ENCODE assay signal across 8 cellular contexts in the genomic region with DNA sequence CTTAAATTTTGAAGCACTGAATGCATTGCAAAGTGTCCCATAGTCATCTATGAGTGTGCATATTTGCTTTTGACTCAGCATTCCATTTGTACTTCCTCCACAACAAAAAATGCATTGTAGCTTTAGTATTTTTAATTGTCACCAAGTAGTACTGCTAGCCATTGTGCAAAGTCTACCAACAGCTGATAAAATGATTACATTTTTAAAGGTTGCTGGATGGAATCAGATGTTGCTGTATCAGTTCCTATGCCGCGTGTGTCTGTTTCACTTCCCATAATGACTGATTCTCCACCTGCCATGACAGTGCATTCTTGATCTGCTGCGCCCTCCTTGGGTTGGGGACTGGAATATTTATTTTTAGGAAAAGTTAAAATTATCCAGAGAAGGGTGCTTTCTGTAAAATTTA. TPM values are rescaled to one million over a fixed set of nuclear protein-coding genes. Genes with fewer than 3 reads are reported as not detected.
DNase-seq lines count a peak whose midpoint lies in the region; ATAC-seq, FAIRE-seq and TF ChIP-seq lines count a peak whose summit lies in the region.

No MANE protein-coding gene starts in this region.

- peaks cover 18% of the 10 kb centered on the region for H3K4me1 Mint-ChIP-seq in activated CD8-positive, alpha-beta memory T cell treated with anti-CD3 and anti-CD28 coated beads, Interleukin-2, amount 10 ng/mL, durations not matched to agents 7 days and 5 days

- 0 out of 3 replicates have a peak, but pooled peaks cover 5% of the 10 kb centered on the region for H3K9me3 ChIP-seq in A549
- H3K9me3 ChIP-seq in SU-DHL-6 (ENCODE audit: insufficient read depth, low read length) = no peaks in the 10 kb centered on the region

- CTCF ChIA-PET in A549 (lab: Yijun Ruan, JAX) = interaction anchor here (0.7 to 1.5 kb wide), 6 partner anchors 77 to 1067 kb away, joined by 3 read pairs; no protein-coding TSS in a partner anchor
- CTCF ChIA-PET in activated CD8-positive, alpha-beta memory T cell treated with anti-CD3 and anti-CD28 coated beads, Interleukin-2, amount 10 ng/mL, durations not matched to agents 7 days and 5 days (lab: Charles Lee) = no interaction called here

- ATAC-seq in A549 (peak in 1 of 2 experiments; percentile 38; a peak in 3 of 6 replicates), GM19035 (IDR thresholded peaks at IDR 0.05; ENCODE audit: unreplicated experiment) (peak; percentile 67), HG03060 (IDR thresholded peaks at IDR 0.05; ENCODE audit: low read depth, unreplicated experiment) (peak; percentile 71)
- no peak for ATAC-seq in activated CD8-positive, alpha-beta memory T cell treated with anti-CD3 and anti-CD28 coated beads, Interleukin-2, amount 10 ng/mL, durations not matched to agents 7 days and 5 days
- no peak for ATAC-seq in stimulated activated naive CD8-positive, alpha-beta T cell treated with anti-CD3 and anti-CD28 coated beads, Interleukin-15, Interleukin-2, amounts not matched to agents 100 U/mL and 50 U/mL, for 24 hours

- no peak overlapping the region for H3K9ac ChIP-seq in SU-DHL-6 (ENCODE audit: low read length)

- TF ChIP-seq CTCF in A549 (IDR thresholded peaks at IDR 0.05) (no peak), SU-DHL-6 (IDR thresholded peaks at IDR 0.05; ENCODE audit: insufficient read depth, low read length, poor library complexity, severe bottlenecking) (no peak)

- no peak for TF ChIP-seq EP300 in A549 (IDR thresholded peaks at IDR 0.05)

- no peak for DNase-seq in A549 (ENCODE audit: low read depth in 1 of 2, low spot score in 1 of 2)
- no peak for DNase-seq in activated gamma-delta T cell (lab: John Stamatoyannopoulos, UW)
- no peak for DNase-seq in activated naive CD4-positive, alpha-beta T cell treated with anti-CD3 and anti-CD28 coated beads, Interleukin-2, amount 50 U/mL, for 16 hours
- DNase-seq in activated CD8-positive, alpha-beta memory T cell treated with anti-CD3 and anti-CD28 coated beads, Interleukin-2, amount 10 ng/mL, durations not matched to agents 7 days and 5 days = no peak
- no peak for DNase-seq in stimulated activated naive CD8-positive, alpha-beta T cell treated with anti-CD3 and anti-CD28 coated beads, Interleukin-15, Interleukin-2, amounts not matched to agents 100 U/mL and 50 U/mL, for 24 hours

- TF ChIP-seq POLR2A in A549 (IDR thresholded peaks at IDR 0.05; ENCODE audit: low read length) = no peak

- 78% methylated on average over 3 of the region's 3 CpGs for WGBS in A549 (ENCODE audit: missing lambda C conversion rate)

- H3K36me3 Mint-ChIP-seq in activated CD8-positive, alpha-beta memory T cell treated with anti-CD3 and anti-CD28 coated beads, Interleukin-2, amount 10 ng/mL, durations not matched to agents 7 days and 5 days = peaks cover 2% of the 10 kb centered on the region

- H3F3A ChIP-seq in SU-DHL-6 (ENCODE audit: insufficient read depth) = no peaks in the 10 kb centered on the region; the same call in 1 of the 2 replicates

- no peaks in the 10 kb centered on the region for H3K9me2 ChIP-seq in SU-DHL-6 (replicated peaks; ENCODE audit: insufficient read depth, low read length)

- H3K27ac Mint-ChIP-seq in activated CD8-positive, alpha-beta memory T cell treated with anti-CD3 and anti-CD28 coated beads, Interleukin-2, amount 10 ng/mL, durations not matched to agents 7 days and 5 days = no peak overlapping the region

- no peaks in the 10 kb centered on the region for H4K20me1 ChIP-seq in SU-DHL-6 (ENCODE audit: low read depth, low read length)

- POLR2A ChIA-PET in A549 (lab: Yijun Ruan, JAX) = no interaction called here

- H3K27ac ChIP-seq in A549 = peak overlapping the region; percentile 14 to 43; a peak in 3 of 6 replicates
- H3K27ac ChIP-seq in SU-DHL-6 (ENCODE audit: low read depth, low read length) = peak overlapping the region; percentile 30

- H3K27me3 Mint-ChIP-seq in activated CD8-positive, alpha-beta memory T cell treated with anti-CD3 and anti-CD28 coated beads, Interleukin-2, amount 10 ng/mL, durations not matched to agents 7 days and 5 days = no peaks in the 10 kb centered on the region

- H3K36me3 ChIP-seq in SU-DHL-6 (ENCODE audit: low read length) = no peaks in the 10 kb centered on the region

- H2AFZ ChIP-seq in SU-DHL-6 (ENCODE audit: low read depth, low read length, severe bottlenecking) = no peak overlapping the region

- no peak overlapping the region for H3K4me3 ChIP-seq in A549
- no peak overlapping the region for H3K4me3 ChIP-seq in SU-DHL-6 (ENCODE audit: insufficient read depth, low read length, poor library complexity, severe bottlenecking)

- TF ChIP-seq RAD21 in A549 (conservative IDR thresholded peaks at IDR 0.05 in 1 of 2, IDR thresholded peaks at IDR 0.05 in 1 of 2) = no peak

- H3K4me2 ChIP-seq in A549 = peak overlapping the region; percentile 40
- H3K4me2 ChIP-seq in SU-DHL-6 (ENCODE audit: low read depth, low read length, poor library complexity, severe bottlenecking) = peak overlapping the region; percentile 40

- no peaks in the 10 kb centered on the region for H3K27me3 ChIP-seq in SU-DHL-6 (ENCODE audit: low read length)

- H3K4me3 Mint-ChIP-seq in activated CD8-positive, alpha-beta memory T cell treated with anti-CD3 and anti-CD28 coated beads, Interleukin-2, amount 10 ng/mL, durations not matched to agents 7 days and 5 days = no peak overlapping the region

- FAIRE-seq in A549 (lab: Jason Lieb, UNC) = no peak

- H3K79me2 ChIP-seq in SU-DHL-6 (ENCODE audit: insufficient read depth, low read length) = peaks cover 19% of the 10 kb centered on the region; the same call in 1 of the 2 replicates

- peaks cover 16% of the 10 kb centered on the region for H3K4me1 ChIP-seq in A549

- no peaks in the 10 kb centered on the region for H3K9me3 Mint-ChIP-seq in activated CD8-positive, alpha-beta memory T cell treated with anti-CD3 and anti-CD28 coated beads, Interleukin-2, amount 10 ng/mL, durations not matched to agents 7 days and 5 days (ENCODE audit: low read depth)

TF ChIP-seq in A549, 52 proteins besides CTCF, POLR2A, EP300 and RAD21 (continues in another document):
- TF ChIP-seq NFE2L2 (conservative IDR thresholded peaks at IDR 0.05; ENCODE audit: low read length) (0 out of 2 replicates have a peak, but pooled peaks have one; percentile 4), EHMT2 (IDR thresholded peaks at IDR 0.05; ENCODE audit: low read depth) (no peak), KDM1A (IDR thresholded peaks at IDR 0.05; ENCODE audit: low read depth) (no peak), KDM5A (IDR thresholded peaks at IDR 0.05) (no peak)
- TF ChIP-seq, protein P1, sequence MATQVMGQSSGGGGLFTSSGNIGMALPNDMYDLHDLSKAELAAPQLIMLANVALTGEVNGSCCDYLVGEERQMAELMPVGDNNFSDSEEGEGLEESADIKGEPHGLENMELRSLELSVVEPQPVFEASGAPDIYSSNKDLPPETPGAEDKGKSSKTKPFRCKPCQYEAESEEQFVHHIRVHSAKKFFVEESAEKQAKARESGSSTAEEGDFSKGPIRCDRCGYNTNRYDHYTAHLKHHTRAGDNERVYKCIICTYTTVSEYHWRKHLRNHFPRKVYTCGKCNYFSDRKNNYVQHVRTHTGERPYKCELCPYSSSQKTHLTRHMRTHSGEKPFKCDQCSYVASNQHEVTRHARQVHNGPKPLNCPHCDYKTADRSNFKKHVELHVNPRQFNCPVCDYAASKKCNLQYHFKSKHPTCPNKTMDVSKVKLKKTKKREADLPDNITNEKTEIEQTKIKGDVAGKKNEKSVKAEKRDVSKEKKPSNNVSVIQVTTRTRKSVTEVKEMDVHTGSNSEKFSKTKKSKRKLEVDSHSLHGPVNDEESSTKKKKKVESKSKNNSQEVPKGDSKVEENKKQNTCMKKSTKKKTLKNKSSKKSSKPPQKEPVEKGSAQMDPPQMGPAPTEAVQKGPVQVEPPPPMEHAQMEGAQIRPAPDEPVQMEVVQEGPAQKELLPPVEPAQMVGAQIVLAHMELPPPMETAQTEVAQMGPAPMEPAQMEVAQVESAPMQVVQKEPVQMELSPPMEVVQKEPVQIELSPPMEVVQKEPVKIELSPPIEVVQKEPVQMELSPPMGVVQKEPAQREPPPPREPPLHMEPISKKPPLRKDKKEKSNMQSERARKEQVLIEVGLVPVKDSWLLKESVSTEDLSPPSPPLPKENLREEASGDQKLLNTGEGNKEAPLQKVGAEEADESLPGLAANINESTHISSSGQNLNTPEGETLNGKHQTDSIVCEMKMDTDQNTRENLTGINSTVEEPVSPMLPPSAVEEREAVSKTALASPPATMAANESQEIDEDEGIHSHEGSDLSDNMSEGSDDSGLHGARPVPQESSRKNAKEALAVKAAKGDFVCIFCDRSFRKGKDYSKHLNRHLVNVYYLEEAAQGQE (IDR thresholded peaks at IDR 0.05) = no peak
- TF ChIP-seq, protein P2, sequence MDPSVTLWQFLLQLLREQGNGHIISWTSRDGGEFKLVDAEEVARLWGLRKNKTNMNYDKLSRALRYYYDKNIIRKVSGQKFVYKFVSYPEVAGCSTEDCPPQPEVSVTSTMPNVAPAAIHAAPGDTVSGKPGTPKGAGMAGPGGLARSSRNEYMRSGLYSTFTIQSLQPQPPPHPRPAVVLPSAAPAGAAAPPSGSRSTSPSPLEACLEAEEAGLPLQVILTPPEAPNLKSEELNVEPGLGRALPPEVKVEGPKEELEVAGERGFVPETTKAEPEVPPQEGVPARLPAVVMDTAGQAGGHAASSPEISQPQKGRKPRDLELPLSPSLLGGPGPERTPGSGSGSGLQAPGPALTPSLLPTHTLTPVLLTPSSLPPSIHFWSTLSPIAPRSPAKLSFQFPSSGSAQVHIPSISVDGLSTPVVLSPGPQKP (IDR thresholded peaks at IDR 0.05; ENCODE audit: low read depth, low read length) = no peak
- TF ChIP-seq, protein P3, sequence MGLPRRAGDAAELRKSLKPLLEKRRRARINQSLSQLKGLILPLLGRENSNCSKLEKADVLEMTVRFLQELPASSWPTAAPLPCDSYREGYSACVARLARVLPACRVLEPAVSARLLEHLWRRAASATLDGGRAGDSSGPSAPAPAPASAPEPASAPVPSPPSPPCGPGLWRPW (IDR thresholded peaks at IDR 0.05) = no peak

RNA-seq across cellular contexts. Expression of a gene that starts 41.2 kb away (rescaled TPM):
- 7.5 and 8.0 TPM in 2 replicates for polyA plus RNA-seq in A549 (2011; rRNA removed)
- 0.83 and 1.0 TPM in 2 replicates for polyA plus RNA-seq in A549 (2012; cell fraction: cytosol; rRNA removed)
- polyA plus RNA-seq in A549 (2012; cell fraction: nucleus; rRNA removed) = 2.0 and 2.9 TPM in 2 replicates
- 3.3 to 3.5 TPM (median 3.4 TPM) in 3 replicates for polyA plus RNA-seq in A549 (2017; fragmentation: RNase III; extraction: RNeasy Plus Mini Kit Qiagen cat#74134 plus additional on column Dnase treatment)
- 17.4 and 18.8 TPM in 2 replicates for polyA minus RNA-seq in A549 (2011; rRNA and poly(A)+ RNA removed)
- 1 to 10 TPM; 6.0 to 6.1 TPM for total RNA-seq in activated CD8-positive, alpha-beta memory T cell treated with anti-CD3 and anti-CD28 coated beads, Interleukin-2, amount 10 ng/mL, durations not matched to agents 7 days and 5 days

RNA-seq across cellular contexts. Expression of a gene that starts 42.3 kb away (rescaled TPM):
- 85.2 and 94.2 TPM in 2 replicates for polyA plus RNA-seq in A549 (2011; rRNA removed)
- 16.8 and 17.8 TPM in 2 replicates for polyA plus RNA-seq in A549 (2012; cell fraction: cytosol; rRNA removed)
- 4.5 and 7.3 TPM in 2 replicates for polyA plus RNA-seq in A549 (2012; cell fraction: nucleus; rRNA removed)
- polyA plus RNA-seq in A549 (2017; fragmentation: RNase III; extraction: RNeasy Plus Mini Kit Qiagen cat#74134 plus additional on column Dnase treatment) = 24.3 to 27.6 TPM (median 25.8 TPM) in 3 replicates
- polyA minus RNA-seq in A549 (2011; rRNA and poly(A)+ RNA removed) = 24.7 and 24.9 TPM in 2 replicates
- total RNA-seq in activated CD8-positive, alpha-beta memory T cell treated with anti-CD3 and anti-CD28 coated beads, Interleukin-2, amount 10 ng/mL, durations not matched to agents 7 days and 5 days = 1 to 10 TPM; 6.6 to 7.5 TPM

Comparison
In these comparisons a context has a peak if more than half of its experiments do, and no peak if none do; other contexts are left out.
1. ATAC-seq: peak in GM19035 (single experiment) and HG03060 (single experiment); none in activated CD8-positive, alpha-beta memory T cell treated with anti-CD3 and anti-CD28 coated beads, Interleukin-2, amount 10 ng/mL, durations not matched to agents 7 days and 5 days (single experiment) and stimulated activated naive CD8-positive, alpha-beta T cell treated with anti-CD3 and anti-CD28 coated beads, Interleukin-15, Interleukin-2, amounts not matched to agents 100 U/mL and 50 U/mL, for 24 hours (single experiment).